ENCODE assay signal across 12 cellular contexts in the genomic region with DNA sequence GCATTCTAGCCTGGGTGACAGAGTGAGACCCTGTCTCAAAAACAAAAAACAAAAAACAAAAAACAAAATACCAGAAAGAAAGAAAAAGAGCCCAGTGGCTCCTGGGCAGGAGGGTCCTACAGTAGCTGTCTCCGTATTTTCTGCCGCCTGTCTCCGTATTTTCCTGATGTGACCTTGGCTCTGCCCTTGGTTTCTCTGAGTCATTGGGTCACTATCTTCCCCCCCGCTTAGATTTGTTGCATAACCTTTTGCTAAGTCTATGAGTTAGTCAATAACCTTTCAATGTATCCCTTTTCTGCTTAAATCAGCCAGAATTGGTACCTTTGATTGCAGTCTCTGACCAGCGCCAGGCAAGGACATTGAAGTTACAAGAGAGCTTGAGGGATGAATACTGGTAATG. TPM values are rescaled to one million over a fixed set of nuclear protein-coding genes. Genes with fewer than 3 reads are reported as not detected.
DNase-seq lines count a peak whose midpoint lies in the region; ATAC-seq, FAIRE-seq and TF ChIP-seq lines count a peak whose summit lies in the region.
"Had no signal": no experiment of that assay in that cellular context is flagged by ENCODE, and none has a peak within 500 bp of the region (broad histone marks: within the 10 kb centered on the region; RNA-seq: fewer than 3 reads in every experiment).

No MANE protein-coding gene starts in this region.

- no peak for DNase-seq in CD4-positive, alpha-beta memory T cell
- peak; percentile 26 for DNase-seq in HCEC 1CT
- DNase-seq in bronchial epithelial cell (ENCODE audit: low read depth) = no peak
- peak; percentile 5 for DNase-seq in posterior vena cava (ENCODE audit: low spot score)
- no peak for DNase-seq in CD8-positive, alpha-beta T cell
- DNase-seq: DMS53, GF-D8 had no signal

- intact Hi-C loops in CD4-positive, alpha-beta memory T cell (cut with micrococcal nuclease) = no loop called here
- intact Hi-C loops in posterior vena cava (cut with DNase I) = no loop called here
- intact Hi-C loops in CD8-positive, alpha-beta T cell (cut with DNase I, micrococcal nuclease) = no loop called here

- peaks cover 48 to 80% of the 10 kb centered on the region in 2 donors for H3K36me3 Mint-ChIP-seq in CD4-positive, alpha-beta memory T cell
- H3K36me3 Mint-ChIP-seq in CD8-positive, alpha-beta T cell = peaks cover 74% of the 10 kb centered on the region

- no peaks in the 10 kb centered on the region for H3K9me3 Mint-ChIP-seq in CD4-positive, alpha-beta memory T cell
- H3K9me3 Mint-ChIP-seq in CD8-positive, alpha-beta T cell = no peaks in the 10 kb centered on the region
- H3K9me3 Mint-ChIP-seq: CD14-positive monocyte had no signal

- no peak overlapping the region for H3K4me3 Mint-ChIP-seq in CD4-positive, alpha-beta memory T cell
- H3K4me3 Mint-ChIP-seq in CD8-positive, alpha-beta T cell = no peak overlapping the region
- H3K4me3 Mint-ChIP-seq: CD14-positive monocyte had no signal

- H3K27me3 ChIP-seq in CD4-positive, alpha-beta memory T cell (ENCODE audit: insufficient read depth, low read length) = no peaks in the 10 kb centered on the region
- H3K27me3 ChIP-seq in bronchial epithelial cell (ENCODE audit: control insufficient read depth, insufficient read depth, low read length) = no peaks in the 10 kb centered on the region
- no peaks in the 10 kb centered on the region for H3K27me3 ChIP-seq in CD8-positive, alpha-beta T cell (ENCODE audit: insufficient read depth, low read length)

- POLR2A ChIA-PET in CD4-positive, alpha-beta memory T cell (lab: Charles Lee; ENCODE audit: partially characterized antibody) = interaction anchor here (1.2 kb wide), 1 partner anchor 10 kb away, joined by 3 read pairs; no protein-coding TSS in a partner anchor
- POLR2A ChIA-PET in CD8-positive, alpha-beta T cell (lab: Charles Lee) = no interaction called here

- H3K27ac Mint-ChIP-seq in CD4-positive, alpha-beta memory T cell = peak overlapping the region in 4 of 7 donors; percentile 15 to 40 (median 30)
- H3K27ac Mint-ChIP-seq in CD8-positive, alpha-beta T cell = no peak overlapping the region
- H3K27ac Mint-ChIP-seq: CD14-positive monocyte had no signal

- CTCF ChIA-PET in CD4-positive, alpha-beta memory T cell (lab: Charles Lee; ENCODE audit: partially characterized antibody) = no interaction called here
- CTCF ChIA-PET in CD8-positive, alpha-beta T cell (lab: Charles Lee) = interaction anchor here (1.9 kb wide), 1 partner anchor 18 kb away, joined by 4 read pairs; no protein-coding TSS in a partner anchor

- FAIRE-seq in bronchial epithelial cell (lab: Jason Lieb, UNC) = peak; percentile 13
- FAIRE-seq: A549 had no signal

- H3K36me3 ChIP-seq in CD4-positive, alpha-beta memory T cell (ENCODE audit: insufficient read depth, low read length) = peaks cover 61% of the 10 kb centered on the region
- H3K36me3 ChIP-seq in bronchial epithelial cell (ENCODE audit: control insufficient read depth, insufficient read depth, low read length) = peaks cover 23% of the 10 kb centered on the region
- peaks cover 35% of the 10 kb centered on the region for H3K36me3 ChIP-seq in CD8-positive, alpha-beta T cell (ENCODE audit: insufficient read depth, low read length)

- ATAC-seq in CD8-positive, alpha-beta T cell = no peak
- ATAC-seq in GM18517 (IDR thresholded peaks at IDR 0.05; ENCODE audit: unreplicated experiment) = no peak
- ATAC-seq: A549, HCT116 had no signal

- H3K4me3 ChIP-seq in CD4-positive, alpha-beta memory T cell (ENCODE audit: low read length in 2 of 2) = no peak overlapping the region
- no peak overlapping the region for H3K4me3 ChIP-seq in bronchial epithelial cell (ENCODE audit: low read depth, low read length)
- H3K4me3 ChIP-seq in CD8-positive, alpha-beta T cell (ENCODE audit: low read depth, low read length) = no peak overlapping the region
- H3K4me3 ChIP-seq: A549 had no signal

- H3K4me1 ChIP-seq in CD4-positive, alpha-beta memory T cell (ENCODE audit: insufficient read depth, low read length) = no peaks in the 10 kb centered on the region
- H3K4me1 ChIP-seq in CD8-positive, alpha-beta T cell (ENCODE audit: insufficient read depth, low read length) = no peaks in the 10 kb centered on the region

- peaks cover 0 to 4% (median under 1%) of the 10 kb centered on the region in 4 donors for H3K4me1 Mint-ChIP-seq in CD4-positive, alpha-beta memory T cell
- no peaks in the 10 kb centered on the region for H3K4me1 Mint-ChIP-seq in CD8-positive, alpha-beta T cell (ENCODE audit: low read depth)
- H3K4me1 Mint-ChIP-seq: CD14-positive monocyte had no signal

- no peaks in the 10 kb centered on the region for H3K27me3 Mint-ChIP-seq in CD4-positive, alpha-beta memory T cell
- no peaks in the 10 kb centered on the region for H3K27me3 Mint-ChIP-seq in CD8-positive, alpha-beta T cell (ENCODE audit: low read depth)

- no peak for TF ChIP-seq CTCF in bronchial epithelial cell (IDR thresholded peaks at IDR 0.05; ENCODE audit: insufficient read depth, low read length, severe bottlenecking)
- TF ChIP-seq CTCF in CD8-positive, alpha-beta T cell (IDR thresholded peaks at IDR 0.05) = no peak

- no peak overlapping the region for H3K27ac ChIP-seq in CD4-positive, alpha-beta memory T cell (ENCODE audit: low read depth, low read length)
- H3K27ac ChIP-seq in CD8-positive, alpha-beta T cell (ENCODE audit: low read depth, low read length) = no peak overlapping the region
- H3K27ac ChIP-seq: A549, HL-60 had no signal

- H3K9me3 ChIP-seq in CD4-positive, alpha-beta memory T cell (ENCODE audit: control insufficient read depth in 1 of 2, low read length in 2 of 2) = no peaks in the 10 kb centered on the region
- H3K9me3 ChIP-seq in CD8-positive, alpha-beta T cell (ENCODE audit: low read length) = no peaks in the 10 kb centered on the region
- H3K9me3 ChIP-seq: A549 had no signal

RNA-seq across cellular contexts. Expression of gene MIS12, which starts 36.9 kb away (rescaled TPM):
- 10 to 100 TPM; 42.2 to 45.0 TPM for total RNA-seq in CD4-positive, alpha-beta memory T cell
- 10 to 100 TPM; 19.6 to 21.8 TPM for polyA plus RNA-seq in CD4-positive, alpha-beta memory T cell
- total RNA-seq in bronchial epithelial cell (33.4 and 40.3 TPM in 2 replicates), posterior vena cava (10 to 100 TPM; 13.5 to 15.0 TPM)
- total RNA-seq in CD8-positive, alpha-beta T cell = 10 to 100 TPM; 21.9 to 24.4 TPM

RNA-seq across cellular contexts. Expression of gene DERL2, which starts 37.3 kb away (rescaled TPM):
- total RNA-seq in CD4-positive, alpha-beta memory T cell = 10 to 100 TPM; 85.0 to 86.2 TPM
- polyA plus RNA-seq in CD4-positive, alpha-beta memory T cell = 10 to 100 TPM; 66.2 to 95.9 TPM
- total RNA-seq in bronchial epithelial cell (19.8 and 35.0 TPM in 2 replicates), posterior vena cava (10 to 100 TPM; 43.3 to 49.6 TPM)
- 100 to 1,000 TPM in 1 of 2 experiments, 10 to 100 TPM in 1; 96.9 to 103 TPM for total RNA-seq in CD8-positive, alpha-beta T cell

RNA-seq across cellular contexts. Expression of gene DHX33, which starts 54.5 kb away (rescaled TPM):
- 10 to 100 TPM; 10.5 to 11.5 TPM for total RNA-seq in CD4-positive, alpha-beta memory T cell
- under 1 TPM; 0.59 to 0.70 TPM for polyA plus RNA-seq in CD4-positive, alpha-beta memory T cell
- 9.1 and 11.1 TPM in 2 replicates for total RNA-seq in bronchial epithelial cell
- 1 to 10 TPM; 7.4 to 9.9 TPM for total RNA-seq in posterior vena cava
- 1 to 10 TPM; 3.1 to 3.4 TPM for total RNA-seq in CD8-positive, alpha-beta T cell

Comparison
In these comparisons a context has a peak if more than half of its experiments do, and no peak if none do; other contexts are left out.
1. DNase-seq: peak in HCEC 1CT (single experiment) and posterior vena cava (single experiment); none in CD4-positive, alpha-beta memory T cell (0 of 5), bronchial epithelial cell (single experiment) and CD8-positive, alpha-beta T cell (0 of 7).